Comparison of ENCODE assay signal across 8 cellular contexts in the genomic region with DNA sequence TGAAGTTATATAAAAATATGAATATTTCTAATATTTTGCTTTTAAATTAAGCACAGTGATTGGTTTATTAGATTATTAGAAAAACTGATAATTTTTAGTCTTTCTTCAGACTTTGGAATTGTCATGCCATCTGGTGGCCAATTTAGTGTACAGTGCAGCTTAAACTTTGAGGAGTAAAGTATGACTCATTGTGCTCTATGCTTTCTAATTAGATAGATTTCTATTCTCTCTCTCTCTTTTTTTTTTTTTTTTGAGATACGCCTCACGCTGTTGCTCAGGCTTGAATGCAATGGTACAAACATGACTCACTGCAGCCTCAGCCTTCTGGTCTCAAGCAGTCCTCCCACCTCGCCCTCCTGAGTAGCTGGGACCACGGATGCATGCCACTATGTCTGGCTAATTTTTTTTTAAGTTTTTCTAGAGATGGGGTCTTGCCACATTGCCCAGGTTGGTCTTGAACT. TPM values are rescaled to one million over a fixed set of nuclear protein-coding genes. Genes with fewer than 3 reads are reported as not detected.
DNase-seq lines count a peak whose midpoint lies in the region; ATAC-seq and TF ChIP-seq lines count a peak whose summit lies in the region.

No MANE protein-coding gene starts in this region.

- H3K4me3 ChIP-seq in esophagus squamous epithelium = no peak overlapping the region
- no peak overlapping the region for H3K4me3 ChIP-seq in neutrophil (ENCODE audit: low read depth in 1 of 2, low read length in 1 of 2)
- H3K4me3 ChIP-seq in aorta (ENCODE audit: low read length in 2 of 2) = no peak overlapping the region

- H3K9me3 Mint-ChIP-seq in activated CD4-positive, alpha-beta memory T cell treated with anti-CD3 and anti-CD28 coated beads for 36 hours = no peaks in the 10 kb centered on the region

- TF ChIP-seq POLR2A in esophagus squamous epithelium (IDR thresholded peaks at IDR 0.05) = no peak

- H3K27ac Mint-ChIP-seq in activated CD4-positive, alpha-beta memory T cell treated with anti-CD3 and anti-CD28 coated beads for 36 hours = no peak overlapping the region

- CTCF ChIA-PET in GM10248 (lab: Yijun Ruan, JAX) = interaction anchor here (0.6 to 2.0 kb wide), 17 partner anchors 9 to 528 kb away, joined by 3 to 8 read pairs (median 4); partner anchors contain the start of genes RC3H2 and ZBTB6
- CTCF ChIA-PET in activated CD4-positive, alpha-beta memory T cell treated with anti-CD3 and anti-CD28 coated beads for 36 hours (lab: Charles Lee) = interaction anchor here (0.6 to 1.6 kb wide), 17 partner anchors 19 to 730 kb away, joined by 3 to 8 read pairs (median 4); partner anchors contain the start of genes ZBTB26 and ZBTB6

- peaks cover 3% of the 10 kb centered on the region for H3K36me3 Mint-ChIP-seq in activated CD4-positive, alpha-beta memory T cell treated with anti-CD3 and anti-CD28 coated beads for 36 hours

- DNase-seq in GM10248 (ENCODE audit: extremely low spot score) (peak; percentile 54), MV-4-11 (lab: John Stamatoyannopoulos, UW) (peak; percentile 64), esophagus squamous epithelium (lab: John Stamatoyannopoulos, UW) (no peak), aorta (peak in 1 of 2 donors; percentile 51)
- DNase-seq in activated CD4-positive, alpha-beta memory T cell treated with anti-CD3 and anti-CD28 coated beads for 36 hours = peak; percentile 62

- no peaks in the 10 kb centered on the region for H3K27me3 Mint-ChIP-seq in activated CD4-positive, alpha-beta memory T cell treated with anti-CD3 and anti-CD28 coated beads for 36 hours

- intact Hi-C loops in activated CD4-positive, alpha-beta memory T cell treated with anti-CD3 and anti-CD28 coated beads for 36 hours (cut with micrococcal nuclease) = loop anchor here (1.0 to 5.0 kb wide), 7 partner anchors 51 to 526 kb away; partner anchors contain the start of genes PDCL, RABGAP1, RC3H2 and ZBTB6
- intact Hi-C loops in esophagus squamous epithelium (cut with DNase I) (loop anchor here (10.0 kb wide), 1 partner anchor 107 kb away; no protein-coding TSS in a partner anchor), aorta (cut with DNase I) (loop anchor here in 1 of 2 donors (5.0 kb wide), 1 partner anchor 84 kb away; the partner anchor contains the start of gene RC3H2)

- peaks cover 8% of the 10 kb centered on the region for H3K4me1 Mint-ChIP-seq in activated CD4-positive, alpha-beta memory T cell treated with anti-CD3 and anti-CD28 coated beads for 36 hours (ENCODE audit: low read depth)

- no peaks in the 10 kb centered on the region for H3K9me3 ChIP-seq in esophagus squamous epithelium
- no peaks in the 10 kb centered on the region for H3K9me3 ChIP-seq in neutrophil
- H3K9me3 ChIP-seq in aorta (ENCODE audit: control insufficient read depth, low read length) = no peaks in the 10 kb centered on the region

- TF ChIP-seq CTCF in 22Rv1 (IDR thresholded peaks at IDR 0.05) (peak; percentile 80), GM10248 (IDR thresholded peaks at IDR 0.05; ENCODE audit: control extremely low read depth, extremely low read depth, low read depth, missing control alignments) (peak; percentile 73), esophagus squamous epithelium (IDR thresholded peaks at IDR 0.05) (peak; percentile 58 to 91 (median 78)), neutrophil (IDR thresholded peaks at IDR 0.05) (peak; percentile 14)

- peak; percentile 83 for ATAC-seq in aorta (ENCODE audit: low FRiP score)
- no peak for ATAC-seq in GM21737 (IDR thresholded peaks at IDR 0.05; ENCODE audit: unreplicated experiment)

- H3K36me3 ChIP-seq in esophagus squamous epithelium (peaks cover 4 to 82% (median 14%) of the 10 kb centered on the region in 3 donors), neutrophil (peaks cover 25% of the 10 kb centered on the region), aorta (ENCODE audit: control insufficient read depth in 1 of 2, insufficient read depth in 2 of 2, low read length in 1 of 2) (peaks cover 0 to 2% of the 10 kb centered on the region in 2 donors)

- H3K27me3 ChIP-seq in esophagus squamous epithelium = no peaks in the 10 kb centered on the region
- no peaks in the 10 kb centered on the region for H3K27me3 ChIP-seq in neutrophil
- no peaks in the 10 kb centered on the region for H3K27me3 ChIP-seq in aorta (ENCODE audit: control insufficient read depth in 1 of 2, insufficient read depth in 2 of 2, low read length in 1 of 2)

- POLR2A ChIA-PET in GM10248 (lab: Yijun Ruan, JAX) = interaction anchor here (0.6 kb wide), 1 partner anchor 77 kb away, joined by 4 read pairs; no protein-coding TSS in a partner anchor
- POLR2A ChIA-PET in activated CD4-positive, alpha-beta memory T cell treated with anti-CD3 and anti-CD28 coated beads for 36 hours (lab: Charles Lee) = interaction anchor here (0.7 kb wide), 1 partner anchor 59 kb away, joined by 3 read pairs; no protein-coding TSS in a partner anchor

- peaks cover 0 to 5% (median 0%) of the 10 kb centered on the region in 3 donors for H3K4me1 ChIP-seq in esophagus squamous epithelium
- H3K4me1 ChIP-seq in neutrophil (ENCODE audit: control insufficient read depth in 1 of 2, insufficient read depth in 1 of 2, low read depth in 1 of 2, low read length in 1 of 2) = no peaks in the 10 kb centered on the region
- H3K4me1 ChIP-seq in aorta (ENCODE audit: control insufficient read depth in 1 of 2, insufficient read depth in 2 of 2, low read length in 2 of 2) = no peaks in the 10 kb centered on the region

- H3K27ac ChIP-seq in 22Rv1 (no peak overlapping the region), esophagus squamous epithelium (peak overlapping the region in 3 of 4 donors; percentile 13 to 67 (median 55)), neutrophil (no peak overlapping the region), aorta (ENCODE audit: low read depth in 1 of 2, low read length in 2 of 2) (peak overlapping the region in 1 of 2 donors; percentile 48)

- WGBS in esophagus squamous epithelium, 2 donors = 9 to 17% methylated on average over 4 of the region's 4 CpGs
- 27 to 30% methylated on average over 4 of the region's 4 CpGs for WGBS in aorta, 2 donors

- H3K4me3 Mint-ChIP-seq in activated CD4-positive, alpha-beta memory T cell treated with anti-CD3 and anti-CD28 coated beads for 36 hours = no peak overlapping the region

RNA-seq across cellular contexts. Expression of gene GPR21, which starts 42.1 kb away (rescaled TPM):
- under 1 TPM in 1 of 2 experiments, not detected in 1; 0.31 TPM for total RNA-seq in activated CD4-positive, alpha-beta memory T cell treated with anti-CD3 and anti-CD28 coated beads for 36 hours
- total RNA-seq in esophagus squamous epithelium (1 to 10 TPM in 1 of 4 donors, under 1 TPM in 1, not detected in 2; 0.68 to 1.9 TPM), aorta (10 to 100 TPM in 1 of 2 donors, 1 to 10 TPM in 1; 8.8 to 13.9 TPM)
- polyA plus RNA-seq in aorta = 1 to 10 TPM in 1 of 2 donors, under 1 TPM in 1; 0.50 to 3.8 TPM

RNA-seq across cellular contexts. Expression of gene RABGAP1, which starts 50.6 kb away (rescaled TPM):
- total RNA-seq in activated CD4-positive, alpha-beta memory T cell treated with anti-CD3 and anti-CD28 coated beads for 36 hours = 10 to 100 TPM; 27.1 to 28.8 TPM
- total RNA-seq in esophagus squamous epithelium = 10 to 100 TPM; 28.4 to 57.4 (median 33.6) TPM
- total RNA-seq in aorta = 100 to 1,000 TPM in 1 of 2 donors, 10 to 100 TPM in 1; 95.6 to 100 TPM
- 10 to 100 TPM; 30.8 to 43.9 TPM for polyA plus RNA-seq in aorta

Comparison
In these comparisons a context has a peak if more than half of its experiments do, and no peak if none do; other contexts are left out.
1. H3K27ac ChIP-seq: peak in esophagus squamous epithelium (3 of 4); none in 22Rv1 (single experiment) and neutrophil (single experiment).
2. CTCF ChIP-seq: peak in every context shown above with its lines; median percentile 80 in 22Rv1; 78 in esophagus squamous epithelium; 73 in GM10248; 14 in neutrophil.